In genomic region chr17:44911133-44912001, GRCh38 we compare ENCODE assay signal across 1 cellular context.
TF ChIP-seq lines count a peak whose summit lies in the region.

No MANE protein-coding gene starts in this region.

TF ChIP-seq in HepG2, 621 proteins besides CTCF, POLR2A, EP300 and RAD21 (continued from another document and continues in another):
- 0 out of 2 replicates have a peak, but pooled peaks have one; percentile 46 for TF ChIP-seq SKIL (CRISPR knock-in tag; IDR thresholded peaks at IDR 0.05; ENCODE audit: borderline replicate concordance)
- TF ChIP-seq ZNF598 (CRISPR knock-in tag; IDR thresholded peaks at IDR 0.05; ENCODE audit: borderline replicate concordance), result no peak
- TF ChIP-seq TFDP2 (CRISPR knock-in tag; IDR thresholded peaks at IDR 0.05), result no peak
- no peak for TF ChIP-seq MNT (IDR thresholded peaks at IDR 0.05)
- no peak for TF ChIP-seq ZNF703 (CRISPR knock-in tag; IDR thresholded peaks at IDR 0.05; ENCODE audit: borderline replicate concordance)
- no peak for TF ChIP-seq ZNF354B (CRISPR knock-in tag; IDR thresholded peaks at IDR 0.05)
- peak; percentile 62; the same call in 1 of the 2 replicates for TF ChIP-seq KDM5B (CRISPR knock-in tag; IDR thresholded peaks at IDR 0.05; ENCODE audit: borderline replicate concordance)
- no peak for TF ChIP-seq SOX5 (CRISPR knock-in tag; IDR thresholded peaks at IDR 0.05; ENCODE audit: borderline replicate concordance)
- TF ChIP-seq ZZZ3 (CRISPR knock-in tag; IDR thresholded peaks at IDR 0.05; ENCODE audit: borderline replicate concordance), result no peak
- TF ChIP-seq SMC3 (IDR thresholded peaks at IDR 0.05; ENCODE audit: low read length), result peak; percentile 22; the same call in 1 of the 2 replicates
- no peak for TF ChIP-seq ATF7 (IDR thresholded peaks at IDR 0.05)
- TF ChIP-seq ATF7 (CRISPR knock-in tag; IDR thresholded peaks at IDR 0.05), result peak; percentile 34; the same call in 1 of the 2 replicates
- no peak for TF ChIP-seq SIN3A (IDR thresholded peaks at IDR 0.05; ENCODE audit: borderline replicate concordance, low read depth, low read length)
- no peak for TF ChIP-seq NONO (IDR thresholded peaks at IDR 0.05)
- TF ChIP-seq NONO (CRISPR knock-in tag; conservative IDR thresholded peaks at IDR 0.05), result peak; percentile 59; the same call in 1 of the 2 replicates
- TF ChIP-seq MEF2D (CRISPR knock-in tag; IDR thresholded peaks at IDR 0.05), result no peak
- no peak for TF ChIP-seq ZNF784 (CRISPR knock-in tag; IDR thresholded peaks at IDR 0.05; ENCODE audit: borderline replicate concordance)
- no peak for TF ChIP-seq AHR (CRISPR knock-in tag; IDR thresholded peaks at IDR 0.05)
- TF ChIP-seq ZNF652 (CRISPR knock-in tag; IDR thresholded peaks at IDR 0.05; ENCODE audit: borderline replicate concordance, low read depth), result no peak
- TF ChIP-seq NBN (conservative IDR thresholded peaks at IDR 0.05), result no peak
- no peak for TF ChIP-seq ZNF530 (CRISPR knock-in tag; IDR thresholded peaks at IDR 0.05; ENCODE audit: low read depth)
- TF ChIP-seq HBP1 (CRISPR knock-in tag; IDR thresholded peaks at IDR 0.05; ENCODE audit: low read depth), result no peak
- no peak for TF ChIP-seq SUZ12 (IDR thresholded peaks at IDR 0.05; ENCODE audit: low read depth, low read length)
- no peak; the same call in 1 of the 2 replicates for TF ChIP-seq ZNF660 (CRISPR knock-in tag; IDR thresholded peaks at IDR 0.05; ENCODE audit: borderline replicate concordance, low read depth)
- TF ChIP-seq MED1 (CRISPR knock-in tag; IDR thresholded peaks at IDR 0.05), result no peak
- TF ChIP-seq ZFYVE20 (CRISPR knock-in tag; IDR thresholded peaks at IDR 0.05; ENCODE audit: borderline replicate concordance, low read depth), result no peak
- TF ChIP-seq KAT8 (CRISPR knock-in tag; IDR thresholded peaks at IDR 0.05), result no peak
- TF ChIP-seq GATA4 (IDR thresholded peaks at IDR 0.05; ENCODE audit: borderline replicate concordance, low read depth), result no peak
- TF ChIP-seq FOXJ3 (CRISPR knock-in tag; IDR thresholded peaks at IDR 0.05; ENCODE audit: borderline replicate concordance), result no peak
- no peak for TF ChIP-seq PHF20 (CRISPR knock-in tag; IDR thresholded peaks at IDR 0.05)
- no peak for TF ChIP-seq ZSCAN25 (CRISPR knock-in tag; IDR thresholded peaks at IDR 0.05)
- TF ChIP-seq CHD2 (IDR thresholded peaks at IDR 0.05; ENCODE audit: low read depth, low read length), result no peak
- TF ChIP-seq ZNF644 (CRISPR knock-in tag; IDR thresholded peaks at IDR 0.05; ENCODE audit: low read depth), result peak; percentile 42; the same call in 1 of the 2 replicates
- no peak for TF ChIP-seq CERS6 (CRISPR knock-in tag; IDR thresholded peaks at IDR 0.05)
- TF ChIP-seq EHMT2 (IDR thresholded peaks at IDR 0.05; ENCODE audit: borderline replicate concordance, low read depth, low read length), result no peak
- no peak for TF ChIP-seq ZNF253 (CRISPR knock-in tag; IDR thresholded peaks at IDR 0.05; ENCODE audit: borderline replicate concordance)
- no peak for TF ChIP-seq ZNF234 (CRISPR knock-in tag; conservative IDR thresholded peaks at IDR 0.05)
- TF ChIP-seq CENPBD1 (CRISPR knock-in tag; IDR thresholded peaks at IDR 0.05; ENCODE audit: borderline replicate concordance, low read depth), result no peak
- no peak for TF ChIP-seq SRY (CRISPR knock-in tag; IDR thresholded peaks at IDR 0.05)
- TF ChIP-seq ATF3 (CRISPR knock-in tag; IDR thresholded peaks at IDR 0.05), result no peak
- TF ChIP-seq DZIP1 (CRISPR knock-in tag; IDR thresholded peaks at IDR 0.05), result no peak
- no peak for TF ChIP-seq REPIN1 (CRISPR knock-in tag; IDR thresholded peaks at IDR 0.05; ENCODE audit: borderline replicate concordance, low read depth)
- TF ChIP-seq PBX3 (CRISPR knock-in tag; IDR thresholded peaks at IDR 0.05; ENCODE audit: borderline replicate concordance), result no peak
- no peak for TF ChIP-seq ZNF891 (CRISPR knock-in tag; IDR thresholded peaks at IDR 0.05)
- peak; percentile 12; the same call in 1 of the 2 replicates for TF ChIP-seq FOXO1 (CRISPR knock-in tag; IDR thresholded peaks at IDR 0.05)
- no peak for TF ChIP-seq DR1 (CRISPR knock-in tag; IDR thresholded peaks at IDR 0.05)
- no peak for TF ChIP-seq SP140L (CRISPR knock-in tag; IDR thresholded peaks at IDR 0.05; ENCODE audit: borderline replicate concordance)
- no peak for TF ChIP-seq ZNF879 (CRISPR knock-in tag; IDR thresholded peaks at IDR 0.05)
- no peak for TF ChIP-seq ZKSCAN1 (IDR thresholded peaks at IDR 0.05; ENCODE audit: low read length)
- no peak for TF ChIP-seq ZNF362 (CRISPR knock-in tag; IDR thresholded peaks at IDR 0.05; ENCODE audit: borderline replicate concordance)
- TF ChIP-seq ARNTL (CRISPR knock-in tag; IDR thresholded peaks at IDR 0.05), result no peak
- no peak for TF ChIP-seq ZNF790 (CRISPR knock-in tag; IDR thresholded peaks at IDR 0.05; ENCODE audit: borderline replicate concordance)
- TF ChIP-seq SCMH1 (CRISPR knock-in tag; IDR thresholded peaks at IDR 0.05; ENCODE audit: borderline replicate concordance), result no peak
- TF ChIP-seq GTF3A (CRISPR knock-in tag; conservative IDR thresholded peaks at IDR 0.05), result no peak; the same call in 1 of the 2 replicates
- TF ChIP-seq STAT5B (CRISPR knock-in tag; IDR thresholded peaks at IDR 0.05), result no peak
